20 cellular contexts compared by ENCODE assay signal in genomic region chr22:21730535-21731308, GRCh38.
"Had no signal": no experiment of that assay in that cellular context is flagged by ENCODE, and none has a peak within 500 bp of the region (broad histone marks: within the 10 kb centered on the region; RNA-seq: fewer than 3 reads in every experiment).

No MANE protein-coding gene starts in this region.

- H3K4me1 ChIP-seq: parathyroid adenoma had no signal

- H3K9me3 Mint-ChIP-seq: nephron, neural progenitor cell, type B pancreatic cell had no signal

- H3K27me3 Mint-ChIP-seq: type B pancreatic cell had no signal

- H2AFZ ChIP-seq: neural progenitor cell, parathyroid adenoma had no signal

- DNase-seq: dorsolateral prefrontal cortex; effector CD4-positive, alpha-beta T cell; left ventricle myocardium superior; lower lobe of right lung; stimulated activated CD4-positive, alpha-beta T cell treated with anti-CD3 and anti-CD28 coated beads, Interleukin-12 subunit alpha, Interleukin-12 subunit beta, amount 100 ng/mL, for 4 hours; stimulated activated CD4-positive, alpha-beta T cell treated with anti-CD3 and anti-CD28 coated beads, Interleukin-1b, Interleukin-23, amount 100 ng/mL, for 48 hours; stimulated activated CD4-positive, alpha-beta T cell treated with anti-CD3 and anti-CD28 coated beads, Interleukin-4, amount 100 ng/mL, for 1 hour; stimulated activated CD8-positive, alpha-beta memory T cell treated with anti-CD3 and anti-CD28 coated beads, Interleukin-4, amount 100 ng/mL, for 48 hours; stimulated activated naive CD8-positive, alpha-beta T cell treated with anti-CD3 and anti-CD28 coated beads, Interleukin-15, Interleukin-2, amounts not matched to agents 100 U/mL and 50 U/mL, for 24 hours; substantia nigra; testis; tibial artery had no signal

- H3K36me3 ChIP-seq: prostate gland, right atrium auricular region, tibial artery had no signal

- H3K4me3 Mint-ChIP-seq: neural progenitor cell, type B pancreatic cell had no signal

- H3K4me2 ChIP-seq: neural progenitor cell, smooth muscle cell had no signal

- H3K27me3 ChIP-seq: dorsolateral prefrontal cortex, neural progenitor cell, right atrium auricular region, testis, tibial artery had no signal

- H3K9ac ChIP-seq: neural progenitor cell, parathyroid adenoma had no signal

- ATAC-seq: left ventricle myocardium superior; lower lobe of right lung; sciatic nerve; stimulated activated naive CD8-positive, alpha-beta T cell treated with anti-CD3 and anti-CD28 coated beads, Interleukin-15, Interleukin-2, amounts not matched to agents 100 U/mL and 50 U/mL, for 24 hours had no signal

- H3K9me3 ChIP-seq: lower lobe of right lung, prostate gland, right atrium auricular region, testis, tibial artery had no signal

- H3K27ac Mint-ChIP-seq: nephron, neural progenitor cell, type B pancreatic cell had no signal

- H3K27ac ChIP-seq: dorsolateral prefrontal cortex, lower lobe of right lung, neural progenitor cell, parathyroid adenoma, prostate gland, right atrium auricular region, testis, tibial artery had no signal

- H3K36me3 Mint-ChIP-seq: type B pancreatic cell had no signal

- H3K4me3 ChIP-seq: dorsolateral prefrontal cortex, lower lobe of right lung, neural progenitor cell, prostate gland, right atrium auricular region, smooth muscle cell, testis, tibial artery had no signal
